In the genomic region with DNA sequence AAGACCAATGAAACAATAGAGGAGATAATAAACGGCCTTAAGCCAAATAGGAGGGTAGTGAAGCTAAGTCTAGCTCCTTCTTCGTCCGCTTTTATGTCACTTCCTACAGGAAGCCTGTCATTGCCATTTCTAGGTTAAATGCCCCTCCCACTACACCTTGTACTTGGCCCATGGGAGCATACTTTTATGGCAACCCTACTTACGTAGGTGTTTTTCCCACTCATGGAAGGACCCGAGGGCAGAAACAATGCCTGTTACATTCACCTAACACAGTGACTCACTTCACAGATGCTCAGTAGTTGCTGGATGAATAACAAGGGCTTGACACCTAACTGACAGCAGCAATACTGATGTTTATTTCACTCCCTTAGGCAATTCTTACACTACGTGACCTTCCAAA, we compare ENCODE assay signal across 17 cellular contexts. TPM values are rescaled to one million over a fixed set of nuclear protein-coding genes. Genes with fewer than 3 reads are reported as not detected.
A peak's percentile ranks its signal among the peaks of the same experiment; 100 is the strongest.
DNase-seq lines count a peak whose midpoint lies in the region; TF ChIP-seq lines count a peak whose summit lies in the region.
"Had no signal": no experiment of that assay in that cellular context is flagged by ENCODE, and none has a peak within 500 bp of the region (broad histone marks: within the 10 kb centered on the region; RNA-seq: fewer than 3 reads in every experiment).

No MANE protein-coding gene starts in this region.

- no peak overlapping the region for H3K9ac ChIP-seq in GM23248

- POLR2A ChIA-PET in PC-9 (lab: Charles Lee; ENCODE audit: unreplicated experiment): interaction anchor here (0.6 to 0.9 kb wide), 2 partner anchors 98 to 342 kb away, joined by 3 to 14 read pairs; a partner anchor contains a TSS
- POLR2A ChIA-PET in CD8-positive, alpha-beta memory T cell (lab: Charles Lee): no interaction called here

- no peak overlapping the region for H3K27ac ChIP-seq in GM23248
- 0 out of 2 replicates have a peak overlapping the region, but pooled peaks have one; percentile 14 for H3K27ac ChIP-seq in PC-9
- no peak overlapping the region for H3K27ac ChIP-seq in epithelial cell of prostate
- no peak overlapping the region for H3K27ac ChIP-seq in CD8-positive, alpha-beta memory T cell (ENCODE audit: low read depth, low read length)

- CTCF ChIA-PET in PC-9 (lab: Charles Lee): interaction anchor here (0.6 kb wide), 1 partner anchor 151 kb away, joined by 6 read pairs; no protein-coding TSS in a partner anchor
- CTCF ChIA-PET in CD8-positive, alpha-beta memory T cell (lab: Charles Lee): no interaction called here

- H3K4me2 ChIP-seq in GM23248 (ENCODE audit: unreplicated experiment) (no peak overlapping the region), PC-9 (peak overlapping the region; percentile 46)

- H3K36me3 ChIP-seq in GM23248 (ENCODE audit: low read depth): no peaks in the 10 kb centered on the region
- H3K36me3 ChIP-seq in PC-9 (ENCODE audit: low read depth): no peaks in the 10 kb centered on the region
- H3K36me3 ChIP-seq in CD8-positive, alpha-beta memory T cell (ENCODE audit: insufficient read depth, low read length): no peaks in the 10 kb centered on the region
- no peaks in the 10 kb centered on the region for H3K36me3 ChIP-seq in HAP-1 (replicated peaks)
- H3K36me3 ChIP-seq: BE2C had no signal

- H3K27ac Mint-ChIP-seq in mesothelial cell of epicardium: peak overlapping the region; percentile 26
- H3K27ac Mint-ChIP-seq in CD8-positive, alpha-beta memory T cell: peak overlapping the region in 1 of 8 donors; percentile 8
- H3K27ac Mint-ChIP-seq: activated naive CD8-positive, alpha-beta T cell treated with anti-CD3 and anti-CD28 coated beads for 36 hours; stimulated activated naive B cell treated with anti-CD40 and anti-IgM and Interleukin-4, amounts not matched to agents 10 μg/mL and 1 μg/mL and 100 μg/mL, for 72 hours; WTC11 had no signal

- TF ChIP-seq CTCF in PC-9 (conservative IDR thresholded peaks at IDR 0.05) (no peak), mesothelial cell of epicardium (IDR thresholded peaks at IDR 0.05; ENCODE audit: unreplicated experiment) (no peak)

- no peaks in the 10 kb centered on the region for H3K9me3 ChIP-seq in GM23248 (ENCODE audit: low read depth)
- H3K9me3 ChIP-seq in PC-9 (ENCODE audit: insufficient read depth, low read depth): no peaks in the 10 kb centered on the region
- H3K9me3 ChIP-seq in CD8-positive, alpha-beta memory T cell (ENCODE audit: low read length): no peaks in the 10 kb centered on the region
- H3K9me3 ChIP-seq in HAP-1: no peaks in the 10 kb centered on the region
- H3K9me3 ChIP-seq: BE2C had no signal

- H3K4me3 ChIP-seq in GM23248 (no peak overlapping the region), PC-9 (no peak overlapping the region), HAP-1 (no peak overlapping the region)
- no peak overlapping the region for H3K4me3 ChIP-seq in CD8-positive, alpha-beta memory T cell (ENCODE audit: low read length)

- no peak overlapping the region for H2AFZ ChIP-seq in GM23248
- H2AFZ ChIP-seq in PC-9: no peak overlapping the region

- H3F3A ChIP-seq in GM23248 (ENCODE audit: insufficient read depth) (no peaks in the 10 kb centered on the region), PC-9 (ENCODE audit: insufficient read depth, low read depth) (peaks cover 26% of the 10 kb centered on the region)

- DNase-seq in GM23248 (peak; percentile 8), PC-9 (peak; percentile 34 to 94), epithelial cell of prostate (ENCODE audit: low read depth, low spot score) (peak; percentile 84), mesothelial cell of epicardium (ENCODE audit: low spot score in 2 of 2, unreplicated experiment in 2 of 2) (no peak), NCI-H524 treated with DMSO at 0.1 percent for 48 hours (lab: John Stamatoyannopoulos, UW) (no peak), superior temporal gyrus (ENCODE audit: extremely low spot score) (no peak), HAP-1 (ENCODE audit: low spot score in 2 of 2) (no peak)
- DNase-seq in CD8-positive, alpha-beta memory T cell: no peak
- DNase-seq: activated CD8-positive, alpha-beta memory T cell treated with anti-CD3 and anti-CD28 coated beads, Interleukin-2, amount 50 U/mL, for 48 hours; activated naive CD8-positive, alpha-beta T cell treated with anti-CD3 and anti-CD28 coated beads for 36 hours; BE2C; DND-41; NCI-H187; NCI-H82; stimulated activated CD4-positive, alpha-beta T cell treated with anti-CD3 and anti-CD28 coated beads, Interleukin-4, amount 100 ng/mL, for 4 hours; stimulated activated naive B cell treated with anti-CD40 and anti-IgM and Interleukin-4, amounts not matched to agents 10 μg/mL and 1 μg/mL and 100 μg/mL, for 72 hours had no signal

- H4K20me1 ChIP-seq in GM23248 (ENCODE audit: insufficient read depth): no peaks in the 10 kb centered on the region
- no peaks in the 10 kb centered on the region for H4K20me1 ChIP-seq in PC-9 (ENCODE audit: insufficient read depth)

- no TSS peak for BruUV-seq in PC-9 (replicated peaks; lab: Mats Ljungman, UMichigan)

- no peaks in the 10 kb centered on the region for H3K36me3 Mint-ChIP-seq in mesothelial cell of epicardium
- H3K36me3 Mint-ChIP-seq in CD8-positive, alpha-beta memory T cell: no peaks in the 10 kb centered on the region
- H3K36me3 Mint-ChIP-seq: activated naive CD8-positive, alpha-beta T cell treated with anti-CD3 and anti-CD28 coated beads for 36 hours; stimulated activated naive B cell treated with anti-CD40 and anti-IgM and Interleukin-4, amounts not matched to agents 10 μg/mL and 1 μg/mL and 100 μg/mL, for 72 hours; WTC11 had no signal

- no peaks in the 10 kb centered on the region for H3K9me3 Mint-ChIP-seq in mesothelial cell of epicardium
- H3K9me3 Mint-ChIP-seq in CD8-positive, alpha-beta memory T cell: no peaks in the 10 kb centered on the region
- H3K9me3 Mint-ChIP-seq: activated naive CD8-positive, alpha-beta T cell treated with anti-CD3 and anti-CD28 coated beads for 36 hours; stimulated activated naive B cell treated with anti-CD40 and anti-IgM and Interleukin-4, amounts not matched to agents 10 μg/mL and 1 μg/mL and 100 μg/mL, for 72 hours; WTC11 had no signal

- H3K4me3 Mint-ChIP-seq in mesothelial cell of epicardium: no peak overlapping the region
- no peak overlapping the region for H3K4me3 Mint-ChIP-seq in CD8-positive, alpha-beta memory T cell
- H3K4me3 Mint-ChIP-seq: activated naive CD8-positive, alpha-beta T cell treated with anti-CD3 and anti-CD28 coated beads for 36 hours; stimulated activated naive B cell treated with anti-CD40 and anti-IgM and Interleukin-4, amounts not matched to agents 10 μg/mL and 1 μg/mL and 100 μg/mL, for 72 hours; WTC11 had no signal

- H3K27me3 Mint-ChIP-seq in mesothelial cell of epicardium (ENCODE audit: low read depth): no peaks in the 10 kb centered on the region
- H3K27me3 Mint-ChIP-seq in CD8-positive, alpha-beta memory T cell: no peaks in the 10 kb centered on the region
- H3K27me3 Mint-ChIP-seq: activated naive CD8-positive, alpha-beta T cell treated with anti-CD3 and anti-CD28 coated beads for 36 hours; stimulated activated naive B cell treated with anti-CD40 and anti-IgM and Interleukin-4, amounts not matched to agents 10 μg/mL and 1 μg/mL and 100 μg/mL, for 72 hours had no signal

- H3K4me1 ChIP-seq in GM23248 (ENCODE audit: insufficient read depth) (no peaks in the 10 kb centered on the region), PC-9 (replicated peaks; ENCODE audit: insufficient read depth) (peaks cover 14% of the 10 kb centered on the region), HAP-1 (peaks cover 21% of the 10 kb centered on the region)
- H3K4me1 ChIP-seq in CD8-positive, alpha-beta memory T cell (ENCODE audit: insufficient read depth, low read length): no peaks in the 10 kb centered on the region

- intact Hi-C loops in PC-9 (cut with micrococcal nuclease; ENCODE audit: unreplicated experiment): no loop called here

- H3K79me2 ChIP-seq in GM23248 (ENCODE audit: insufficient read depth): no peaks in the 10 kb centered on the region
- no peaks in the 10 kb centered on the region for H3K79me2 ChIP-seq in PC-9 (ENCODE audit: low read depth)

- in situ Hi-C loops in GM23248 (cut with MboI) (no loop called here), HAP-1 (cut with MboI; ENCODE audit: low sequenced_read_pairs) (no loop called here)

- H3K9me2 ChIP-seq in GM23248 (ENCODE audit: insufficient read depth) (no peaks in the 10 kb centered on the region), PC-9 (ENCODE audit: insufficient read depth) (no peaks in the 10 kb centered on the region)

- 91 to 92% methylated on average over 6 of the region's 6 CpGs for WGBS in GM23248 (ENCODE audit: low coverage in 1 of 2, low lambda C conversion rate in 2 of 2, missing lambda C conversion rate in 2 of 2), 2 experiments

- H3K4me1 Mint-ChIP-seq in mesothelial cell of epicardium: peaks cover 18% of the 10 kb centered on the region
- peaks cover 0 to 4% (median 0%) of the 10 kb centered on the region in 3 donors for H3K4me1 Mint-ChIP-seq in CD8-positive, alpha-beta memory T cell
- H3K4me1 Mint-ChIP-seq: activated naive CD8-positive, alpha-beta T cell treated with anti-CD3 and anti-CD28 coated beads for 36 hours had no signal

- H3K27me3 ChIP-seq in GM23248 (replicated peaks; ENCODE audit: insufficient read depth): no peaks in the 10 kb centered on the region
- no peaks in the 10 kb centered on the region for H3K27me3 ChIP-seq in PC-9 (ENCODE audit: insufficient read depth, low read depth)
- no peaks in the 10 kb centered on the region for H3K27me3 ChIP-seq in CD8-positive, alpha-beta memory T cell (ENCODE audit: insufficient read depth, low read length, poor library complexity, severe bottlenecking)
- H3K27me3 ChIP-seq in HAP-1 (ENCODE audit: low read depth): no peaks in the 10 kb centered on the region
- H3K27me3 ChIP-seq: BE2C had no signal

RNA-seq across cellular contexts. Expression of a gene that starts 44.5 kb away (rescaled TPM):
- 13.2 and 13.4 TPM in 2 replicates for total RNA-seq in GM23248 (2014; rRNA removed; shearing (Covaris generic))
- 10.2 and 11.3 TPM in 2 replicates for polyA plus RNA-seq in GM23248 (2016; fragmentation: Nextera tagmentation; extraction: Ambion mirVana)
- 22.7 and 25.0 TPM in 2 replicates for total RNA-seq in PC-9 (2021)
- total RNA-seq in mesothelial cell of epicardium: 10.9 to 13.2 TPM (median 12.3 TPM) in 3 replicates
- 10 to 100 TPM; 18.6 to 19.4 TPM for total RNA-seq in CD8-positive, alpha-beta memory T cell
- 8.8 TPM for polyA plus RNA-seq in CD8-positive, alpha-beta memory T cell

RNA-seq across cellular contexts. Expression of a gene that starts 44.6 kb away (rescaled TPM):
- total RNA-seq in GM23248 (2014; rRNA removed; shearing (Covaris generic)): 147 and 258 TPM in 2 replicates
- polyA plus RNA-seq in GM23248 (2016; fragmentation: Nextera tagmentation; extraction: Ambion mirVana): 417 and 418 TPM in 2 replicates
- total RNA-seq in PC-9 (2021) (298 and 375 TPM in 2 replicates), mesothelial cell of epicardium (88.5 to 106 TPM (median 104 TPM) in 3 replicates)
- total RNA-seq in CD8-positive, alpha-beta memory T cell: 100 to 1,000 TPM; 162 to 166 TPM
- polyA plus RNA-seq in CD8-positive, alpha-beta memory T cell: 218 TPM

RNA-seq across cellular contexts. Expression of a gene that starts 46.9 kb away (rescaled TPM):
- total RNA-seq in GM23248 (2014; rRNA removed; shearing (Covaris generic)): 45.6 and 50.2 TPM in 2 replicates
- 38.1 and 44.7 TPM in 2 replicates for polyA plus RNA-seq in GM23248 (2016; fragmentation: Nextera tagmentation; extraction: Ambion mirVana)
- total RNA-seq in PC-9 (2021) (68.4 and 81.7 TPM in 2 replicates), mesothelial cell of epicardium (34.1 to 36.6 TPM (median 35.8 TPM) in 3 replicates)
- 10 to 100 TPM; 24.1 to 27.5 TPM for total RNA-seq in CD8-positive, alpha-beta memory T cell
- 15.6 TPM for polyA plus RNA-seq in CD8-positive, alpha-beta memory T cell

Comparison
In these comparisons a context has a peak if more than half of its experiments do, and no peak if none do; other contexts are left out.
1. DNase-seq: peak in GM23248 (single experiment), PC-9 (2 of 2) and epithelial cell of prostate (single experiment); none in mesothelial cell of epicardium (0 of 2), NCI-H524 treated with DMSO at 0.1 percent for 48 hours (single experiment), CD8-positive, alpha-beta memory T cell (0 of 5), superior temporal gyrus (single experiment) and HAP-1 (0 of 2).